ENCODE assay signal across 21 cellular contexts in genomic region chr12:20505056-20505455, GRCh38.
"Had no signal": no experiment of that assay in that cellular context is flagged by ENCODE, and none has a peak within 500 bp of the region (broad histone marks: within the 10 kb centered on the region; RNA-seq: fewer than 3 reads in every experiment).

No MANE protein-coding gene starts in this region.

- H3K36me3 Mint-ChIP-seq: activated naive CD4-positive, alpha-beta T cell treated with anti-CD3 and anti-CD28 coated beads, Interleukin-2, amount 50 U/mL, for 72 hours; natural killer cell; stimulated activated effector memory CD8-positive, alpha-beta T cell treated with anti-CD3 and anti-CD28 coated beads, Interleukin-12 subunit alpha, Interleukin-12 subunit beta, amount 100 ng/mL, for 72 hours; WTC11 had no signal

- H3K9me3 Mint-ChIP-seq: activated T-helper 1 cell treated with anti-CD3 and anti-CD28 coated beads, Interleukin-12 subunit alpha, Interleukin-12 subunit beta, Interleukin-2, Interleukin-4 antibody, amounts not matched to agents 30 ng/mL and 10 ng/mL and 1 ng/mL, durations not matched to agents 14 hours and 24 hours and 36 hours; natural killer cell; stimulated activated effector memory CD8-positive, alpha-beta T cell treated with anti-CD3 and anti-CD28 coated beads, Interleukin-12 subunit alpha, Interleukin-12 subunit beta, amount 100 ng/mL, for 72 hours; WTC11 had no signal

- H2AFZ ChIP-seq: hepatocyte had no signal

- H3K27ac Mint-ChIP-seq: activated CD4-positive, alpha-beta T cell treated with anti-CD3 and anti-CD28 coated beads for 36 hours; activated naive CD4-positive, alpha-beta T cell treated with anti-CD3 and anti-CD28 coated beads, Interleukin-2, amount 50 U/mL, for 72 hours; activated T-helper 1 cell treated with anti-CD3 and anti-CD28 coated beads, Interleukin-12 subunit alpha, Interleukin-12 subunit beta, Interleukin-2, Interleukin-4 antibody, amounts not matched to agents 30 ng/mL and 10 ng/mL and 1 ng/mL, durations not matched to agents 14 hours and 24 hours and 36 hours; natural killer cell; stimulated activated effector memory CD8-positive, alpha-beta T cell treated with anti-CD3 and anti-CD28 coated beads, Interleukin-12 subunit alpha, Interleukin-12 subunit beta, amount 100 ng/mL, for 72 hours; WTC11 had no signal

- H3K27ac ChIP-seq: adrenal gland, esophagus squamous epithelium, hepatocyte, lower lobe of right lung, pancreas, right lobe of liver, stomach, vagina had no signal

- ATAC-seq: activated CD4-positive, alpha-beta T cell treated with anti-CD3 and anti-CD28 coated beads for 36 hours; activated naive CD4-positive, alpha-beta T cell treated with anti-CD3 and anti-CD28 coated beads, Interleukin-2, amount 50 U/mL, for 72 hours; left colon; lower lobe of right lung; natural killer cell; pancreas; right lobe of liver; stimulated activated effector memory CD8-positive, alpha-beta T cell treated with anti-CD3 and anti-CD28 coated beads, Interleukin-12 subunit alpha, Interleukin-12 subunit beta, amount 100 ng/mL, for 72 hours; WTC11 had no signal

- H3K36me3 ChIP-seq: adrenal gland, esophagus squamous epithelium, lower lobe of right lung, pancreas, right lobe of liver, stomach, vagina had no signal

- H3K4me2 ChIP-seq: hepatocyte had no signal

- H3K9me3 ChIP-seq: adrenal gland, esophagus squamous epithelium, lower lobe of right lung, pancreas, right lobe of liver, stomach, vagina had no signal

- H3K27me3 Mint-ChIP-seq: activated CD4-positive, alpha-beta T cell treated with anti-CD3 and anti-CD28 coated beads for 36 hours had no signal

- H3K4me3 ChIP-seq: adrenal gland, esophagus squamous epithelium, hepatocyte, lower lobe of right lung, pancreas, right lobe of liver, stomach, vagina had no signal

- H3K4me1 ChIP-seq: adrenal gland, esophagus squamous epithelium, lower lobe of right lung, pancreas, right lobe of liver, stomach, vagina had no signal

- H3K4me1 Mint-ChIP-seq: activated CD4-positive, alpha-beta T cell treated with anti-CD3 and anti-CD28 coated beads for 36 hours; natural killer cell; stimulated activated effector memory CD8-positive, alpha-beta T cell treated with anti-CD3 and anti-CD28 coated beads, Interleukin-12 subunit alpha, Interleukin-12 subunit beta, amount 100 ng/mL, for 72 hours had no signal

- H3K27me3 ChIP-seq: adrenal gland, esophagus squamous epithelium, hepatocyte, pancreas, right lobe of liver, stomach, vagina had no signal

- DNase-seq: activated CD4-positive, alpha-beta T cell treated with anti-CD3 and anti-CD28 coated beads for 36 hours; activated CD4-positive, alpha-beta T cell treated with anti-CD3 and anti-CD28 coated beads, Interleukin-2, amount 50 U/mL, for 48 hours; activated gamma-delta T cell treated with Interleukin-2 at 50 U/mL for 16 hours; adrenal gland; effector CD4-positive, alpha-beta T cell; esophagus squamous epithelium; islet precursor cell; left colon; lower lobe of right lung; natural killer cell; pancreas; right lobe of liver; stimulated activated CD4-positive, alpha-beta T cell treated with anti-CD3 and anti-CD28 coated beads, Interleukin-4, amount 100 ng/mL, for 24 hours; stomach; trophoblast cell had no signal

- H3K4me3 Mint-ChIP-seq: activated CD4-positive, alpha-beta T cell treated with anti-CD3 and anti-CD28 coated beads for 36 hours; activated T-helper 1 cell treated with anti-CD3 and anti-CD28 coated beads, Interleukin-12 subunit alpha, Interleukin-12 subunit beta, Interleukin-2, Interleukin-4 antibody, amounts not matched to agents 30 ng/mL and 10 ng/mL and 1 ng/mL, durations not matched to agents 14 hours and 24 hours and 36 hours; natural killer cell; stimulated activated effector memory CD8-positive, alpha-beta T cell treated with anti-CD3 and anti-CD28 coated beads, Interleukin-12 subunit alpha, Interleukin-12 subunit beta, amount 100 ng/mL, for 72 hours; WTC11 had no signal
